ENCODE assay signal across 1 cellular context in the genomic region with DNA sequence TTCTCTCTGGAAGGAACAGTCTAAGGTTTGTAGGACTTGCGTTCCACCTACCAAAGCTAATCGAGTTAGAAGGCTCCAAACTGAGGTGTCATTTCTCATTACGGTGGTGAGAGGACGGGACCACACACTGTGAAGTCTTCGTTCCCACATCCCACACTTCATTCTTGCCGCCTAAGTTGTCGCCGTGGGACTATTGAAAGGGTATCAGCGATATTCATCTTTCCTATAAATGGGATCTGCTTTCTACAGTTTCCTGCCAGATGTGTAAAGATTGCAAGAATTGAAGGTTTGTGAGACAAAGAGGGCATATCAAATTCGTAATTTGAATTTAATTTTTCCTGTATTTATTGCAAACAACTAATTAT.
TF ChIP-seq lines count a peak whose summit lies in the region.

No MANE protein-coding gene starts in this region.

TF ChIP-seq in GM12878, 131 proteins besides CTCF, POLR2A, EP300 and RAD21:
- TF ChIP-seq LARP7 (IDR thresholded peaks at IDR 0.05) (0 out of 2 replicates have a peak, but pooled peaks have one; percentile 36), MTA3 (IDR thresholded peaks at IDR 0.05; ENCODE audit: borderline replicate concordance, low read length) (peak; percentile 74; the same call in 1 of the 2 replicates), SRF (IDR thresholded peaks at IDR 0.05; ENCODE audit: low read depth in 2 of 2, low read length in 2 of 2) (no peak), FOXM1 (IDR thresholded peaks at IDR 0.05; ENCODE audit: low read depth, low read length) (0 out of 2 replicates have a peak, but pooled peaks have one; percentile 28), NFXL1 (IDR thresholded peaks at IDR 0.05; ENCODE audit: borderline replicate concordance) (peak; percentile 1; the same call in 1 of the 2 replicates), TAF1 (IDR thresholded peaks at IDR 0.05; ENCODE audit: borderline replicate concordance, low read depth, low read length) (0 out of 2 replicates have a peak, but pooled peaks have one; percentile 32), MXI1 (IDR thresholded peaks at IDR 0.05; ENCODE audit: low read depth, low read length) (no peak), RUNX3 (IDR thresholded peaks at IDR 0.05; ENCODE audit: low read length) (no peak), HDAC6 (IDR thresholded peaks at IDR 0.05; ENCODE audit: unreplicated experiment) (no peak), ZBED1 (IDR thresholded peaks at IDR 0.05; ENCODE audit: borderline replicate concordance) (0 out of 2 replicates have a peak, but pooled peaks have one; percentile 41), NBN (IDR thresholded peaks at IDR 0.05) (0 out of 2 replicates have a peak, but pooled peaks have one; percentile 3), SMAD5 (IDR thresholded peaks at IDR 0.05; ENCODE audit: low read depth) (0 out of 2 replicates have a peak, but pooled peaks have one; percentile 6), ZBTB33 (IDR thresholded peaks at IDR 0.05) (0 out of 2 replicates have a peak, but pooled peaks have one; percentile 3), CHD4 (IDR thresholded peaks at IDR 0.05) (no peak), BACH1 (IDR thresholded peaks at IDR 0.05; ENCODE audit: borderline replicate concordance) (no peak), ZNF274 (IDR thresholded peaks at IDR 0.05; ENCODE audit: insufficient read depth, insufficient read length) (no peak)
- TF ChIP-seq, protein P1, sequence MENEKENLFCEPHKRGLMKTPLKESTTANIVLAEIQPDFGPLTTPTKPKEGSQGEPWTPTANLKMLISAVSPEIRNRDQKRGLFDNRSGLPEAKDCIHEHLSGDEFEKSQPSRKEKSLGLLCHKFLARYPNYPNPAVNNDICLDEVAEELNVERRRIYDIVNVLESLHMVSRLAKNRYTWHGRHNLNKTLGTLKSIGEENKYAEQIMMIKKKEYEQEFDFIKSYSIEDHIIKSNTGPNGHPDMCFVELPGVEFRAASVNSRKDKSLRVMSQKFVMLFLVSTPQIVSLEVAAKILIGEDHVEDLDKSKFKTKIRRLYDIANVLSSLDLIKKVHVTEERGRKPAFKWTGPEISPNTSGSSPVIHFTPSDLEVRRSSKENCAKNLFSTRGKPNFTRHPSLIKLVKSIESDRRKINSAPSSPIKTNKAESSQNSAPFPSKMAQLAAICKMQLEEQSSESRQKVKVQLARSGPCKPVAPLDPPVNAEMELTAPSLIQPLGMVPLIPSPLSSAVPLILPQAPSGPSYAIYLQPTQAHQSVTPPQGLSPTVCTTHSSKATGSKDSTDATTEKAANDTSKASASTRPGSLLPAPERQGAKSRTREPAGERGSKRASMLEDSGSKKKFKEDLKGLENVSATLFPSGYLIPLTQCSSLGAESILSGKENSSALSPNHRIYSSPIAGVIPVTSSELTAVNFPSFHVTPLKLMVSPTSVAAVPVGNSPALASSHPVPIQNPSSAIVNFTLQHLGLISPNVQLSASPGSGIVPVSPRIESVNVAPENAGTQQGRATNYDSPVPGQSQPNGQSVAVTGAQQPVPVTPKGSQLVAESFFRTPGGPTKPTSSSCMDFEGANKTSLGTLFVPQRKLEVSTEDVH (IDR thresholded peaks at IDR 0.05; ENCODE audit: low read depth, partially characterized antibody), result peak; percentile 51
